ENCODE assay signal across 30 cellular contexts in the genomic region with DNA sequence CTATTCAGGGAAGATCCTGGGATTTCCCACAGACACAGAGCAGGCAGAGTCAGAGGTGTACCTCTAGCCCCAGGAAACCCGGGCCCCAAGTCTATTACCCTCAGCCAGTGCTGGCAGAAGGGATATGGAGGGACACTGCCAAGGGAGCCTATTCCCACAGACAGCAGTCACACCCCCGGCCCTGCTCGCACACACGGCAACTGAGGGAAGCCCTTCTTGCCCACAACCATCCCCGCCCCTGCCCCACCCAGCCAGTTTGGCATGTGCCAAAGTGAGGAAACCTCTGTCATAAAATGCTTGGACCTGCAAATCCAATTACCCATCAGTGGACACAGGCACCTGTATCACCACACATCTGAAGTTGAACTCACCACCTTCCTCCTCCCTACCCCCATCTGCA. TPM values are rescaled to one million over a fixed set of nuclear protein-coding genes. Genes with fewer than 3 reads are reported as not detected.
"Had no signal": no experiment of that assay in that cellular context is flagged by ENCODE, and none has a peak within 500 bp of the region (broad histone marks: within the 10 kb centered on the region; RNA-seq: fewer than 3 reads in every experiment).

No MANE protein-coding gene starts in this region.

- H3K4me1 ChIP-seq: esophagus muscularis mucosa, foreskin keratinocyte had no signal

- ATAC-seq: activated CD4-positive, CD25-positive, alpha-beta regulatory T cell treated with anti-CD3 and anti-CD28 coated beads, Interleukin-2, amount 50 U/mL, for 24 hours; activated CD8-positive, alpha-beta T cell treated with anti-CD3 and anti-CD28 coated beads for 36 hours; activated T-cell treated with anti-CD3 and anti-CD28 coated beads, Interleukin-2, amount 50 U/mL, for 4 hours; activated T-helper 17 cell treated with anti-CD3 and anti-CD28 coated beads, Interleukin-2, amount 50 U/mL, for 72 hours; effector memory CD8-positive, alpha-beta T cell; foreskin keratinocyte; T-helper 17 cell had no signal

- FAIRE-seq: astrocyte, colon had no signal

- DNase-seq: activated B cell treated with CpG ODN at 0.5 μM for 24 hours; activated CD4-positive, alpha-beta T cell treated with anti-CD3 and anti-CD28 coated beads for 48 hours; activated CD4-positive, alpha-beta T cell treated with anti-CD3 and anti-CD28 coated beads, Interleukin-2, amount 50 U/mL, for 1 hour; activated CD4-positive, alpha-beta T cell treated with anti-CD3 and anti-CD28 coated beads, Interleukin-2, amount 50 U/mL, for 48 hours; activated CD8-positive, alpha-beta memory T cell treated with anti-CD3 and anti-CD28 coated beads for 24 hours; activated CD8-positive, alpha-beta T cell treated with anti-CD3 and anti-CD28 coated beads for 36 hours; activated effector memory CD4-positive, alpha-beta T cell treated with Interleukin-2 at 50 U/mL for 16 hours; activated gamma-delta T cell treated with Interleukin-2 at 50 U/mL for 16 hours; activated naive CD4-positive, alpha-beta T cell treated with anti-CD3 and anti-CD28 coated beads, Interleukin-2, amount 50 U/mL, for 16 hours; activated naive CD4-positive, alpha-beta T cell treated with Interleukin-2 at 50 U/mL for 16 hours; activated T-cell treated with anti-CD3 and anti-CD28 coated beads, Interleukin-2, amount 50 U/mL, for 4 hours; amniotic stem cell; anterior cingulate cortex; caudate nucleus; cortex of kidney; dermis blood vessel endothelial cell; effector CD4-positive, alpha-beta T cell; effector memory CD8-positive, alpha-beta T cell; erythroblast; foreskin keratinocyte; T-helper 1 cell; T-helper 17 cell; T1000 had no signal

- H3K4me3 ChIP-seq: esophagus muscularis mucosa had no signal

- H3K36me3 ChIP-seq: esophagus muscularis mucosa, WERI-Rb-1 had no signal

- H3K27ac ChIP-seq: esophagus muscularis mucosa, foreskin keratinocyte had no signal

- H3K9me3 ChIP-seq: esophagus muscularis mucosa had no signal

RNA-seq across cellular contexts. Expression of gene CACNA1S, which starts 6.5 kb away (rescaled TPM):
- total RNA-seq: activated B cell treated with CpG ODN at 0.5 μM for 24 hours; activated CD8-positive, alpha-beta T cell treated with anti-CD3 and anti-CD28 coated beads for 36 hours; activated T-cell treated with anti-CD3 and anti-CD28 coated beads, Interleukin-2, amount 50 U/mL, for 4 hours; activated T-helper 17 cell treated with anti-CD3 and anti-CD28 coated beads, Interleukin-2, amount 50 U/mL, for 72 hours; astrocyte; dermis blood vessel endothelial cell; esophagus muscularis mucosa; foreskin keratinocyte; T-helper 17 cell had no signal
- polyA plus RNA-seq: foreskin keratinocyte had no signal

RNA-seq across cellular contexts. Expression of gene ASCL5, which starts 21.3 kb away (rescaled TPM):
- total RNA-seq: activated B cell treated with CpG ODN at 0.5 μM for 24 hours; activated T-cell treated with anti-CD3 and anti-CD28 coated beads, Interleukin-2, amount 50 U/mL, for 4 hours; astrocyte; chondrocyte; dermis blood vessel endothelial cell; esophagus muscularis mucosa; foreskin keratinocyte had no signal
- polyA plus RNA-seq: foreskin keratinocyte had no signal
